1 cellular context compared by ENCODE assay signal in the genomic region with DNA sequence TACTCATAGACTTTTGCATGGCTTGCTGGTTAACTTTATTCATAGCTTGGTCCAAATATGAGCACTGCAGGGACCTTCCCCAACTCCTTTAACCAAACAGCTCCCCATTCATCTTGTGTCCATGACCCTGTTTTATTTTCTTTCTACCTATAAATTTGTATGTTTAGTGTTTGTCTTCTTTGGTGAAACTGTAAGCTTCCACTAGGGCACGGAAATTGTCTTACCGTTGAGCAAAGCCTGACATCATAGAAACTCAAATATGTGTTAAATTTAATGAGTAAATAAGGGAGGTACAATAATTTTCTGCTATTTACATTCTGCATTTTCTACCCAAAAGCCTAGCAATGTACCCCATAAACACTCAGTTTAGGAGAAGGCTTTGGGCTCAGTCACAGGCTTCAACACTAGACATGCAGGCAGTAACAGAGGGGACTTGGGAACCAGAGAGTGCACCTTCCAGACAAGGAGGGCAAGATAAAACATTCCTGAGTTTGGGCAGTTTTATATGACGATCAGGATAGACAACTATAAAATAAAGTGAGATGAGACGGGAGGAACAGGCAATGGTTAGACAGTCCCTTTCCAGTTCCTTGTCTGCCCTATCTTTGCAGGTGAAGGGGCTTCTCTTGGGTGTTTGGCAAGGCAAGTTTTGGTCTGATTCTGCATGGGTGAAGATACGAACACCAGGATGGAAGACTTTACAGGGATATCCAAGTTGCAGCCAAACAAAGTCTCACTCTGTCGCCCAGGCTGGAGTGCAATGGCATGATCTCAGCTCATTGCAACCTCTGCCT.
TF ChIP-seq lines count a peak whose summit lies in the region.

No MANE protein-coding gene starts in this region.

TF ChIP-seq in IMR-90, 13 proteins besides CTCF, POLR2A, EP300 and RAD21:
- no peak for TF ChIP-seq MAFK (IDR thresholded peaks at IDR 0.05; ENCODE audit: low read depth, low read length)
- TF ChIP-seq USF2 (IDR thresholded peaks at IDR 0.05; ENCODE audit: low read depth, low read length) = no peak
- no peak for TF ChIP-seq RCOR1 (IDR thresholded peaks at IDR 0.05; ENCODE audit: insufficient replicate concordance, low read length)
- TF ChIP-seq CHD1 (IDR thresholded peaks at IDR 0.05; ENCODE audit: low read depth, low read length) = no peak
- TF ChIP-seq FOS (IDR thresholded peaks at IDR 0.05; ENCODE audit: low read depth, low read length) = no peak
- TF ChIP-seq SMC3 (IDR thresholded peaks at IDR 0.05; ENCODE audit: low read depth, low read length) = no peak
- no peak for TF ChIP-seq NFE2L2 (IDR thresholded peaks at IDR 0.05; ENCODE audit: low read depth, low read length)
